In the genomic region with DNA sequence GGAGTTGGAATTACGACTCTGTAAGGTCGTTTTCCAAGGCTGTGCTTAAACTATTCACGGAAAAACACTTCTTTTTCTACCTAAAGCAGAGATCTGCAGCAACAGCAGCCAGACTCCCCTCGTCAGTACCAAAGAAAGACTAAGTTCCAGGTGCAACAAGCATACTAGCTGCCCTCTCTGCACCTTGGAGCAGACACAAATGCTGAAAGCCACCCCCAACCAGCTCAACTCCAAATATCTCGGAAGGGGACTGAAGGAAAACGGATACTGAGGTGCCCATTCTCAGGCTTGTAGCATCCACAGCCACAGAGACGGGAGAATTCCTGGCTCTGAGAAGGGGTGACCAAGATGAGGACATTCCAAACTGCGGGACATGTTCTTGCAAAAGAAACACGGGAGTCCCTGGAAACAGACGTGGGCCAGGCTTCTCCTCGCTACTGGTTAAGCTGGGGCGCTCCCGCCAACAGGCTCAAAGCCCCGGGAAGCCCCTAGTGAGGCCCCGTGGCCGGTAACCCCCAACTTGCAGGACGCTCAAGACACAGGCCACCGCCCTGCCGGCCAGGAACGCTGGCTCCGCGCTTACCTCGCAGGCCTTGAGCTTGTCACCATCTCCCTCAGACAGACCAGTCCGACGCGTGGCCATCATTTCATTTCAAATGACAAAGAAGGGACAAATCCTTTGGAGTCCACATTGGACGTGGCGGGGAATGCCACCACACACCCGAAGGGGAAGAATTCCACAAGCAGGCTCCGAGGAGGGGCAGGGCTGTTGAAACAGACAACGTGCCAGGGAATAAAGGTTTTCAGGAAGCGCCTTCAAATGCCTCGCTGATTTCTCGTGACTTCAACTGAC, we compare ENCODE assay signal across 8 cellular contexts. TPM values are rescaled to one million over a fixed set of nuclear protein-coding genes. Genes with fewer than 3 reads are reported as not detected.
A peak's percentile ranks its signal among the peaks of the same experiment; 100 is the strongest.
DNase-seq lines count a peak whose midpoint lies in the region; ATAC-seq and TF ChIP-seq lines count a peak whose summit lies in the region.

No MANE protein-coding gene starts in this region.

- peak overlapping the region; percentile 82 for H3K4me2 ChIP-seq in trophoblast cell (ENCODE audit: low read length)

- peak overlapping the region; percentile 61 for H3K14ac ChIP-seq in trophoblast cell (ENCODE audit: low read length)

- peaks cover 24% of the 10 kb centered on the region for H3K79me1 ChIP-seq in trophoblast cell (ENCODE audit: low read length)

- WGBS in trophoblast cell (ENCODE audit: extremely low coverage, insufficient coverage, insufficient read length): no CpG with 5 or more reads among the region's 34 CpGs

- no peaks in the 10 kb centered on the region for H3K36me3 Mint-ChIP-seq in WTC11

- H3K36me3 ChIP-seq in cardiac muscle cell (no peaks in the 10 kb centered on the region), trophoblast cell (ENCODE audit: control insufficient read depth in 1 of 2, insufficient read depth in 2 of 2, low read length in 2 of 2) (peaks cover 3 to 5% of the 10 kb centered on the region in 2 experiments)

- TF ChIP-seq CTCF in WTC11 (IDR thresholded peaks at IDR 0.05): no peak
- TF ChIP-seq CTCF in cardiac muscle cell (IDR thresholded peaks at IDR 0.05; ENCODE audit: low read depth, low read length): no peak

- peak overlapping the region; percentile 34 for H4K91ac ChIP-seq in trophoblast cell (ENCODE audit: low read depth, low read length)

- no peak overlapping the region for H2BK120ac ChIP-seq in trophoblast cell (ENCODE audit: insufficient read depth, low read length, poor library complexity)

- no peaks in the 10 kb centered on the region for H3K9me3 ChIP-seq in cardiac muscle cell (ENCODE audit: low read depth)
- no peaks in the 10 kb centered on the region for H3K9me3 ChIP-seq in trophoblast cell (ENCODE audit: insufficient read depth, low read depth, low read length)

- H3K79me2 ChIP-seq in trophoblast cell (ENCODE audit: control insufficient read depth, insufficient read depth, low read length, poor library complexity): peaks cover 37% of the 10 kb centered on the region

- no peaks in the 10 kb centered on the region for H3K9me3 Mint-ChIP-seq in WTC11

- POLR2A ChIA-PET in WTC11 (lab: Charles Lee): interaction anchor here (0.6 to 0.9 kb wide), 2 partner anchors 40 to 230 kb away, joined by 3 to 4 read pairs; a partner anchor contains a TSS

- peak overlapping the region; percentile 86 for H3K4me3 Mint-ChIP-seq in WTC11

- H3K4me3 ChIP-seq in cardiac muscle cell (peak overlapping the region; percentile 88), trophoblast cell (ENCODE audit: low read depth, low read length) (peak overlapping the region; percentile 69)

- H3K4me1 Mint-ChIP-seq in WTC11: peaks cover 37% of the 10 kb centered on the region

- ATAC-seq in WTC11 (no peak), HG03025 (IDR thresholded peaks at IDR 0.05; ENCODE audit: low FRiP score, unreplicated experiment) (no peak)

- H4K8ac ChIP-seq in trophoblast cell (ENCODE audit: low read depth, low read length): peak overlapping the region; percentile 54

- CTCF ChIA-PET in WTC11 (lab: Charles Lee): no interaction called here

- peak overlapping the region; percentile 51 for H2AK5ac ChIP-seq in trophoblast cell (ENCODE audit: low read length)

- H3K4me1 ChIP-seq in cardiac muscle cell (ENCODE audit: low read depth) (peaks cover 29% of the 10 kb centered on the region), trophoblast cell (ENCODE audit: control insufficient read depth in 1 of 2, insufficient read depth in 2 of 2, low read length in 2 of 2) (peaks cover 12 to 16% of the 10 kb centered on the region in 2 experiments)

- H3K27ac Mint-ChIP-seq in WTC11: no peak overlapping the region

- H3K27me3 Mint-ChIP-seq in WTC11 (ENCODE audit: low read depth): peaks cover 40% of the 10 kb centered on the region

- H2BK5ac ChIP-seq in trophoblast cell (ENCODE audit: low read depth, low read length, poor library complexity): peak overlapping the region; percentile 47

- H3K27ac ChIP-seq in cardiac muscle cell (no peak overlapping the region), trophoblast cell (ENCODE audit: low read depth, low read length) (no peak overlapping the region)

- H3K18ac ChIP-seq in trophoblast cell (ENCODE audit: low read length): peak overlapping the region; percentile 46

- no peak overlapping the region for H4K12ac ChIP-seq in trophoblast cell (ENCODE audit: low read depth, low read length)

- H3K9ac ChIP-seq in trophoblast cell (ENCODE audit: low read length): peak overlapping the region; percentile 45

- H2BK12ac ChIP-seq in trophoblast cell (ENCODE audit: low read length): no peak overlapping the region

- peak overlapping the region; percentile 30 for H2AFZ ChIP-seq in trophoblast cell (ENCODE audit: insufficient read depth, low read length, poor library complexity)

- H3K27me3 ChIP-seq in cardiac muscle cell (no peaks in the 10 kb centered on the region), trophoblast cell (ENCODE audit: insufficient read depth, low read length) (no peaks in the 10 kb centered on the region)

- no peak overlapping the region for H3K23ac ChIP-seq in trophoblast cell (ENCODE audit: low read length)

- peak; percentile 38 for DNase-seq in NCI-H748 (lab: John Stamatoyannopoulos, UW; ENCODE audit: unreplicated experiment)
- DNase-seq in NCI-H748 treated with DMSO at 0.1 percent for 48 hours (lab: John Stamatoyannopoulos, UW): no peak
- DNase-seq in WTC11 (ENCODE audit: low spot score): peak; percentile 28
- peak; percentile 29 to 44 for DNase-seq in cardiac muscle cell (ENCODE audit: low read depth in 1 of 2, low spot score in 1 of 2)
- DNase-seq in trophoblast cell: peak in 1 of 2 donors; percentile 44
- DNase-seq in NCI-H2196 (lab: John Stamatoyannopoulos, UW; ENCODE audit: unreplicated experiment): no peak
- DNase-seq in DMS153 treated with DMSO at 0.1 percent for 48 hours (lab: John Stamatoyannopoulos, UW; ENCODE audit: unreplicated experiment): no peak

- H3K4ac ChIP-seq in trophoblast cell (ENCODE audit: low read depth, low read length): peak overlapping the region; percentile 86

TF ChIP-seq in WTC11, 78 proteins besides CTCF, POLR2A, EP300 and RAD21:
- TF ChIP-seq, protein P1, sequence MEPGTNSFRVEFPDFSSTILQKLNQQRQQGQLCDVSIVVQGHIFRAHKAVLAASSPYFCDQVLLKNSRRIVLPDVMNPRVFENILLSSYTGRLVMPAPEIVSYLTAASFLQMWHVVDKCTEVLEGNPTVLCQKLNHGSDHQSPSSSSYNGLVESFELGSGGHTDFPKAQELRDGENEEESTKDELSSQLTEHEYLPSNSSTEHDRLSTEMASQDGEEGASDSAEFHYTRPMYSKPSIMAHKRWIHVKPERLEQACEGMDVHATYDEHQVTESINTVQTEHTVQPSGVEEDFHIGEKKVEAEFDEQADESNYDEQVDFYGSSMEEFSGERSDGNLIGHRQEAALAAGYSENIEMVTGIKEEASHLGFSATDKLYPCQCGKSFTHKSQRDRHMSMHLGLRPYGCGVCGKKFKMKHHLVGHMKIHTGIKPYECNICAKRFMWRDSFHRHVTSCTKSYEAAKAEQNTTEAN (CRISPR knock-in tag; IDR thresholded peaks at IDR 0.05): no peak
- TF ChIP-seq, protein P2, sequence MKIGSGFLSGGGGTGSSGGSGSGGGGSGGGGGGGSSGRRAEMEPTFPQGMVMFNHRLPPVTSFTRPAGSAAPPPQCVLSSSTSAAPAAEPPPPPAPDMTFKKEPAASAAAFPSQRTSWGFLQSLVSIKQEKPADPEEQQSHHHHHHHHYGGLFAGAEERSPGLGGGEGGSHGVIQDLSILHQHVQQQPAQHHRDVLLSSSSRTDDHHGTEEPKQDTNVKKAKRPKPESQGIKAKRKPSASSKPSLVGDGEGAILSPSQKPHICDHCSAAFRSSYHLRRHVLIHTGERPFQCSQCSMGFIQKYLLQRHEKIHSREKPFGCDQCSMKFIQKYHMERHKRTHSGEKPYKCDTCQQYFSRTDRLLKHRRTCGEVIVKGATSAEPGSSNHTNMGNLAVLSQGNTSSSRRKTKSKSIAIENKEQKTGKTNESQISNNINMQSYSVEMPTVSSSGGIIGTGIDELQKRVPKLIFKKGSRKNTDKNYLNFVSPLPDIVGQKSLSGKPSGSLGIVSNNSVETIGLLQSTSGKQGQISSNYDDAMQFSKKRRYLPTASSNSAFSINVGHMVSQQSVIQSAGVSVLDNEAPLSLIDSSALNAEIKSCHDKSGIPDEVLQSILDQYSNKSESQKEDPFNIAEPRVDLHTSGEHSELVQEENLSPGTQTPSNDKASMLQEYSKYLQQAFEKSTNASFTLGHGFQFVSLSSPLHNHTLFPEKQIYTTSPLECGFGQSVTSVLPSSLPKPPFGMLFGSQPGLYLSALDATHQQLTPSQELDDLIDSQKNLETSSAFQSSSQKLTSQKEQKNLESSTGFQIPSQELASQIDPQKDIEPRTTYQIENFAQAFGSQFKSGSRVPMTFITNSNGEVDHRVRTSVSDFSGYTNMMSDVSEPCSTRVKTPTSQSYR (CRISPR knock-in tag; IDR thresholded peaks at IDR 0.05): no peak

RNA-seq across cellular contexts. Expression of a gene that starts 2.2 kb away (rescaled TPM):
- total RNA-seq in WTC11 (2021): 30.2 to 37.7 TPM (median 33.8 TPM) in 3 replicates
- 39.2 and 88.2 TPM in 2 replicates for total RNA-seq in cardiac muscle cell
- 24.0 and 34.8 TPM in 2 replicates for polyA plus RNA-seq in cardiac muscle cell
- 65.0 and 66.8 TPM in 2 replicates for polyA plus RNA-seq in trophoblast cell (2013)

Comparison
In these comparisons a context has a peak if more than half of its experiments do, and no peak if none do; other contexts are left out.
1. DNase-seq: peak in NCI-H748 (single experiment), WTC11 (single experiment) and cardiac muscle cell (2 of 2); none in NCI-H748 treated with DMSO at 0.1 percent for 48 hours (single experiment), NCI-H2196 (single experiment) and DMS153 treated with DMSO at 0.1 percent for 48 hours (single experiment).